22 cellular contexts compared by ENCODE assay signal in the genomic region with DNA sequence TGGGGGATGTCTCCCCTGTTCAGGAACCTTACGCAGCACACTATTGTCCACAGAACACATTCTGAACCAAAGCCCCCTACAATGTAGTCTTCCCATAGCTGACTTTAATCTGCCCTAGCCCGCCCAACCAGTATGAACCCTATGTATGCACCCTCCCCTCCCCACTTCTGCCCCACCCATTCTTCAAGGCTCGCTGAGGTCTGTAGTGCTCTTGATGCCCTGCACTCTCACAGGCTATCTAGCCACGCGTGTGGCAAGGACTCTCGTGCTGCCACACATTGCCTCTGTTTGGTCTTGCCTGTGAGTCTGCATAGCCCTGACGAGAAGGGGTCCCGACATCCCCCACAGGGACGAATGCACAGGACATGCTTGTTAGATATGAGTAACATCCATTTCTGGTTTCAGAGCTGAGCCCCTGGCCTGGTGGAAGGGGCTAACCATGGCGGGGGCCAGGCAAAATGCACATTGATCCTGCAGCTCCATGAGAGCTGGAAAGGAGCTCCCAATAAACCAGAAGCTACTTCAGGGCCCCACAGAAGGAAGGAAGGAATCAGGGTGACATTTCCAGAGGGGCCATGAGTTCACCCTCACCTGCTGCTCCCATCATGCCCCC. TPM values are rescaled to one million over a fixed set of nuclear protein-coding genes. Genes with fewer than 3 reads are reported as not detected.
DNase-seq lines count a peak whose midpoint lies in the region; ATAC-seq and TF ChIP-seq lines count a peak whose summit lies in the region.
"Had no signal": no experiment of that assay in that cellular context is flagged by ENCODE, and none has a peak within 500 bp of the region (broad histone marks: within the 10 kb centered on the region; RNA-seq: fewer than 3 reads in every experiment).

No MANE protein-coding gene starts in this region.

- H3K4me3 Mint-ChIP-seq in immature natural killer cell, result no peak overlapping the region
- H3K4me3 Mint-ChIP-seq: CD4-positive, CD25-positive, alpha-beta regulatory T cell; HFFc6; IgD-negative memory B cell had no signal

- no peak overlapping the region for H3K27ac Mint-ChIP-seq in immature natural killer cell
- H3K27ac Mint-ChIP-seq: CD4-positive, CD25-positive, alpha-beta regulatory T cell; HFFc6; IgD-negative memory B cell had no signal

- H3K9me3 ChIP-seq in heart left ventricle, result no peaks in the 10 kb centered on the region
- H3K9me3 ChIP-seq: BE2C had no signal

- 91 to 95% (median 94%) methylated on average over 10 of the region's 10 CpGs for WGBS in heart left ventricle, 4 donors

- no peaks in the 10 kb centered on the region for H3K27me3 ChIP-seq in heart left ventricle
- H3K27me3 ChIP-seq: BE2C had no signal

- DNase-seq in cardiac septum (ENCODE audit: low spot score) (peak; percentile 60), heart left ventricle (no peak), epidermal melanocyte (ENCODE audit: insufficient read length, low spot score) (peak; percentile 5), posterior vena cava (ENCODE audit: low spot score) (peak; percentile 72), immature natural killer cell (no peak), dedifferentiated amniotic fluid mesenchymal stem cell (ENCODE audit: extremely low spot score) (no peak)
- DNase-seq: ACHN; BE2C; C1 segment of cervical spinal cord; CD4-positive, CD25-positive, alpha-beta regulatory T cell; CD8-positive, alpha-beta memory T cell; COR-L47; DMS 273 treated with DMSO at 0.1 percent for 48 hours; EL; GOT3; H7; HFFc6 had no signal

- H3K4me3 ChIP-seq in heart left ventricle, result no peak overlapping the region
- H3K4me3 ChIP-seq: GM12878 had no signal

- intact Hi-C loops in cardiac septum (cut with DNase I), result no loop called here
- intact Hi-C loops in heart left ventricle (cut with DNase I), result no loop called here
- intact Hi-C loops in posterior vena cava (cut with DNase I), result no loop called here

- H3K27me3 Mint-ChIP-seq in immature natural killer cell (ENCODE audit: low read depth in 3 of 3), result no peaks in the 10 kb centered on the region

- no peaks in the 10 kb centered on the region for H3K4me1 ChIP-seq in heart left ventricle
- H3K4me1 ChIP-seq: BE2C had no signal

- no peaks in the 10 kb centered on the region for H3K9me3 Mint-ChIP-seq in immature natural killer cell
- H3K9me3 Mint-ChIP-seq: CD8-positive, alpha-beta memory T cell; HFFc6; IgD-negative memory B cell had no signal

- ATAC-seq in heart left ventricle (no peak), HG02981 (IDR thresholded peaks at IDR 0.05; ENCODE audit: unreplicated experiment) (no peak)
- ATAC-seq: GM12878, HCT116, HepG2 had no signal

- TF ChIP-seq POLR2A in heart left ventricle (IDR thresholded peaks at IDR 0.05), result no peak

- H3K36me3 Mint-ChIP-seq in immature natural killer cell, result peaks cover 0 to 5% (median 0%) of the 10 kb centered on the region in 3 donors
- H3K36me3 Mint-ChIP-seq: CD4-positive, CD25-positive, alpha-beta regulatory T cell; CD8-positive, alpha-beta memory T cell; IgD-negative memory B cell had no signal

- peaks cover 0 to 89% (median 80%) of the 10 kb centered on the region in 9 donors for H3K36me3 ChIP-seq in heart left ventricle
- H3K36me3 ChIP-seq: BE2C had no signal

- no peak overlapping the region for H3K27ac ChIP-seq in heart left ventricle

- TF ChIP-seq CTCF in heart left ventricle (IDR thresholded peaks at IDR 0.05), result no peak

- no peaks in the 10 kb centered on the region for H3K4me1 Mint-ChIP-seq in immature natural killer cell
- H3K4me1 Mint-ChIP-seq: CD4-positive, CD25-positive, alpha-beta regulatory T cell; CD8-positive, alpha-beta memory T cell; IgD-negative memory B cell had no signal

RNA-seq across cellular contexts. Expression of a gene that starts 22.6 kb away (rescaled TPM):
- total RNA-seq in cardiac septum, result 22.1 TPM
- 10 to 100 TPM; 16.4 to 40.3 (median 25.4) TPM for total RNA-seq in heart left ventricle
- polyA plus RNA-seq in heart left ventricle, result 10 to 100 TPM; 18.6 to 28.0 TPM
- 10 to 100 TPM; 18.3 to 27.3 TPM for total RNA-seq in posterior vena cava
- under 1 TPM; 0.39 to 0.93 (median 0.59) TPM for polyA plus RNA-seq in immature natural killer cell

Comparison
In these comparisons a context has a peak if more than half of its experiments do, and no peak if none do; other contexts are left out.
1. DNase-seq: peak in cardiac septum (single experiment), epidermal melanocyte (single experiment) and posterior vena cava (single experiment); none in heart left ventricle (0 of 5), immature natural killer cell (0 of 3) and dedifferentiated amniotic fluid mesenchymal stem cell (single experiment).